13 cellular contexts compared by ENCODE assay signal in the genomic region with DNA sequence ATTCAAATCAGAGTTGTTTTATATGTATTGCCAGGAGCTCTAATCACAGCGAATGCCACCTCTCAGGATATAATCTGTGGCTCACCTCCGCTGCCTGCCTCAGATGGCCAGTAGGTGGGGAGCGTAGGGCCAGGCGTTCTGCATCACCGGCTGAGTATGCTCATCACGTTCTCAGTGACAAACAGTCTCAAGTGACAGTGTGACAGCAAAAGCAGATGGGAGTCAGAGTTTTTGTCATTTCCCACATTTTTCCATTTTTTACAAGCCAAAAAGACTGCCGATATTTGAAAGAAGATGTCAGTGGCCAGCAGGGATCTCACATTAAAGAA.
A peak's percentile ranks its signal among the peaks of the same experiment; 100 is the strongest.
DNase-seq lines count a peak whose midpoint lies in the region; ATAC-seq, FAIRE-seq and TF ChIP-seq lines count a peak whose summit lies in the region.
"Had no signal": no experiment of that assay in that cellular context is flagged by ENCODE, and none has a peak within 500 bp of the region (broad histone marks: within the 10 kb centered on the region; RNA-seq: fewer than 3 reads in every experiment).

No MANE protein-coding gene starts in this region.

- no TSS peak for BruUV-seq in GM12878 (replicated peaks; lab: Mats Ljungman, UMichigan)
- no TSS peak for BruUV-seq in HepG2 (replicated peaks; lab: Mats Ljungman, UMichigan)

- H3K4me3 ChIP-seq in BLaER1 (no peak overlapping the region), GM12878 (no peak overlapping the region), HepG2 (replicated peaks in 1 of 3; ENCODE audit: insufficient read depth in 1 of 3, low read depth in 2 of 3, low read length in 3 of 3) (no peak overlapping the region)
- H3K4me3 ChIP-seq: coronary artery had no signal

- H2AFZ ChIP-seq in GM12878 (ENCODE audit: control insufficient read depth, low read depth, low read length) (no peak overlapping the region), HepG2 (ENCODE audit: low read length) (no peak overlapping the region)

- CTCF ChIA-PET in GM12878 (lab: Yijun Ruan, JAX), result no interaction called here
- CTCF ChIA-PET in HepG2 (lab: Yijun Ruan, JAX; ENCODE audit: low intra/inter-chr PET ratio, low total read pairs), result no interaction called here

- H3K36me3 ChIP-seq in BLaER1 (no peaks in the 10 kb centered on the region), GM12878 (ENCODE audit: control insufficient read depth in 2 of 2, insufficient read depth in 2 of 2, low read length in 1 of 2) (no peaks in the 10 kb centered on the region), HepG2 (replicated peaks in 1 of 2; ENCODE audit: control insufficient read depth in 1 of 2, insufficient read depth in 2 of 2, low read length in 2 of 2) (no peaks in the 10 kb centered on the region)

- DNase-seq in HT-29 (ENCODE audit: low spot score) (peak; percentile 30), GM12878 (ENCODE audit: low read depth, low spot score) (no peak), HepG2 (ENCODE audit: low spot score) (no peak), RPMI8226 (no peak), HK-2 (ENCODE audit: unreplicated experiment) (no peak)
- DNase-seq: activated CD4-positive, CD25-positive, alpha-beta regulatory T cell; NCI-H1930 had no signal

- POLR2A ChIA-PET in GM12878 (lab: Charles Lee), result no interaction called here
- POLR2A ChIA-PET in HepG2 (lab: Yijun Ruan, JAX), result no interaction called here

- WGBS in GM12878 (ENCODE audit: insufficient coverage, insufficient replicate concordance, low lambda C conversion rate, missing lambda C conversion rate), result 44% methylated on average over 7 of the region's 7 CpGs
- WGBS in HepG2 (ENCODE audit: low lambda C conversion rate), result 20% methylated on average over 7 of the region's 7 CpGs

- in situ Hi-C loops in GM12878 (cut with MboI), result no loop called here
- in situ Hi-C loops in HepG2 (cut with HindIII; ENCODE audit: extremely low pct_ligation_motif_present, low pct_unique_long_range_greater_than_20kb), result no loop called here

- intact Hi-C loops in GM12878 (cut with micrococcal nuclease; ENCODE audit: unreplicated experiment) (no loop called here), HepG2 (cut with micrococcal nuclease; ENCODE audit: unreplicated experiment) (no loop called here)

- H3K4me2 ChIP-seq in BLaER1, result 0 out of 2 replicates have a peak overlapping the region, but pooled peaks have one; percentile 7
- no peak overlapping the region for H3K4me2 ChIP-seq in GM12878 (ENCODE audit: control insufficient read depth, insufficient read depth)
- no peak overlapping the region for H3K4me2 ChIP-seq in HepG2 (ENCODE audit: low read depth, low read length)

- RAD21 ChIA-PET in GM12878 (lab: Charles Lee; ENCODE audit: unreplicated experiment), result no interaction called here

- H3K4me1 ChIP-seq in BLaER1 (peaks cover 10% of the 10 kb centered on the region), GM12878 (ENCODE audit: control insufficient read depth, insufficient read depth, low read length) (no peaks in the 10 kb centered on the region), HepG2 (ENCODE audit: insufficient read depth, low read length) (no peaks in the 10 kb centered on the region)

- TF ChIP-seq CTCF in GM12878 (IDR thresholded peaks at IDR 0.05 in 2 of 3, conservative IDR thresholded peaks at IDR 0.05 in 1 of 3; ENCODE audit: control insufficient read depth in 2 of 3, extremely low read depth in 1 of 3, insufficient read depth in 1 of 3, low read depth in 3 of 3, low read length in 3 of 3), result 0 out of 6 replicates have a peak, but pooled peaks of 1 of the 3 experiments have one; percentile 23
- TF ChIP-seq CTCF in HepG2 (CRISPR knock-in tag; IDR thresholded peaks at IDR 0.05), result peak; percentile 47

- H3K9me3 ChIP-seq in BLaER1 (no peaks in the 10 kb centered on the region), GM12878 (replicated peaks; ENCODE audit: control insufficient read depth, insufficient read depth, low read length) (no peaks in the 10 kb centered on the region), HepG2 (ENCODE audit: low read length) (no peaks in the 10 kb centered on the region)

- TF ChIP-seq POLR2A in GM12878 (IDR thresholded peaks at IDR 0.05; ENCODE audit: low read depth, low read length) (no peak), HepG2 (IDR thresholded peaks at IDR 0.05; ENCODE audit: insufficient read depth in 1 of 2, low read depth in 2 of 2, low read length in 2 of 2) (no peak)

- H3K27me3 ChIP-seq in BLaER1 (no peaks in the 10 kb centered on the region), GM12878 (replicated peaks in 1 of 2; ENCODE audit: control insufficient read depth in 2 of 2, insufficient read depth in 2 of 2, low read length in 1 of 2) (peaks cover 0 to 9% of the 10 kb centered on the region in 2 experiments; a peak in 1 of 4 replicates), HepG2 (ENCODE audit: control insufficient read depth in 1 of 2, insufficient read depth in 2 of 2, low read length in 2 of 2) (no peaks in the 10 kb centered on the region)

- SMC1A ChIA-PET in GM12878 (lab: Charles Lee; ENCODE audit: uncharacterized antibody, unreplicated experiment), result no interaction called here

- H3K9ac ChIP-seq in BLaER1 (no peak overlapping the region), GM12878 (ENCODE audit: control insufficient read depth, insufficient read depth, low read length) (no peak overlapping the region), HepG2 (ENCODE audit: insufficient read depth, low read depth, low read length) (no peak overlapping the region)

- TF ChIP-seq EP300 in GM12878 (IDR thresholded peaks at IDR 0.05; ENCODE audit: borderline replicate concordance in 1 of 2, control insufficient read depth in 1 of 2, low read depth in 2 of 2, low read length in 2 of 2) (no peak), HepG2 (IDR thresholded peaks at IDR 0.05; ENCODE audit: low read depth in 2 of 2, low read length in 2 of 2) (no peak), HepG2 (CRISPR knock-in tag; IDR thresholded peaks at IDR 0.05; ENCODE audit: borderline replicate concordance) (no peak)

- H3K79me2 ChIP-seq in GM12878 (ENCODE audit: control insufficient read depth, insufficient read depth, low read length), result no peaks in the 10 kb centered on the region
- no peaks in the 10 kb centered on the region for H3K79me2 ChIP-seq in HepG2 (ENCODE audit: insufficient read depth, low read length)

- FAIRE-seq in GM12878 (lab: Jason Lieb, UNC) (no peak), HepG2 (lab: Jason Lieb, UNC) (peak; percentile 60)
- FAIRE-seq: GM19239 had no signal

- ATAC-seq in GM12878 (no peak), HepG2 (peak; percentile 97), HG02938 (IDR thresholded peaks at IDR 0.05; ENCODE audit: unreplicated experiment) (no peak), HG03045 (IDR thresholded peaks at IDR 0.05; ENCODE audit: unreplicated experiment) (no peak)
- ATAC-seq: activated T-helper 17 cell treated with anti-CD3 and anti-CD28 coated beads, Interleukin-2, amount 50 U/mL, for 72 hours had no signal

- no peak for TF ChIP-seq RAD21 in GM12878 (IDR thresholded peaks at IDR 0.05; ENCODE audit: insufficient read depth, low read depth, low read length)
- no peak for TF ChIP-seq RAD21 in HepG2 (CRISPR knock-in tag; IDR thresholded peaks at IDR 0.05)

- H3K27ac ChIP-seq in BLaER1 (no peak overlapping the region), GM12878 (ENCODE audit: control insufficient read depth, insufficient read depth) (no peak overlapping the region), HepG2 (ENCODE audit: extremely low read length, insufficient read depth, low read length) (no peak overlapping the region)
- H3K27ac ChIP-seq: coronary artery had no signal

- H4K20me1 ChIP-seq in BLaER1 (no peaks in the 10 kb centered on the region), GM12878 (ENCODE audit: control insufficient read depth, insufficient read depth) (no peaks in the 10 kb centered on the region), HepG2 (ENCODE audit: insufficient read depth, low read length) (no peaks in the 10 kb centered on the region)

TF ChIP-seq in GM12878, 131 proteins besides CTCF, POLR2A, EP300 and RAD21:
- TF ChIP-seq PAX5 (IDR thresholded peaks at IDR 0.05; ENCODE audit: borderline replicate concordance, low read depth, low read length) (0 out of 2 replicates have a peak, but pooled peaks have one; percentile 44), MTA3 (IDR thresholded peaks at IDR 0.05; ENCODE audit: borderline replicate concordance, low read length) (no peak)
TF ChIP-seq in GM12878: peak in this region for 1.

TF ChIP-seq in HepG2, 621 proteins besides CTCF, POLR2A, EP300 and RAD21:
- TF ChIP-seq TCF12 (IDR thresholded peaks at IDR 0.05), result no peak
- no peak for TF ChIP-seq TCF12 (CRISPR knock-in tag; IDR thresholded peaks at IDR 0.05)
- TF ChIP-seq FOXK2 (IDR thresholded peaks at IDR 0.05), result no peak
- TF ChIP-seq, protein P1, sequence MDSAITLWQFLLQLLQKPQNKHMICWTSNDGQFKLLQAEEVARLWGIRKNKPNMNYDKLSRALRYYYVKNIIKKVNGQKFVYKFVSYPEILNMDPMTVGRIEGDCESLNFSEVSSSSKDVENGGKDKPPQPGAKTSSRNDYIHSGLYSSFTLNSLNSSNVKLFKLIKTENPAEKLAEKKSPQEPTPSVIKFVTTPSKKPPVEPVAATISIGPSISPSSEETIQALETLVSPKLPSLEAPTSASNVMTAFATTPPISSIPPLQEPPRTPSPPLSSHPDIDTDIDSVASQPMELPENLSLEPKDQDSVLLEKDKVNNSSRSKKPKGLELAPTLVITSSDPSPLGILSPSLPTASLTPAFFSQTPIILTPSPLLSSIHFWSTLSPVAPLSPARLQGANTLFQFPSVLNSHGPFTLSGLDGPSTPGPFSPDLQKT (CRISPR knock-in tag; IDR thresholded peaks at IDR 0.05; ENCODE audit: borderline replicate concordance), result no peak
- TF ChIP-seq SMC3 (IDR thresholded peaks at IDR 0.05; ENCODE audit: low read length), result 0 out of 2 replicates have a peak, but pooled peaks have one; percentile 3
- peak; percentile 28; the same call in 1 of the 2 replicates for TF ChIP-seq STAG1 (CRISPR knock-in tag; IDR thresholded peaks at IDR 0.05)
